1 cellular context compared by ENCODE assay signal in genomic region chr1:16217061-16217785, GRCh38.
TF ChIP-seq lines count a peak whose summit lies in the region.

No MANE protein-coding gene starts in this region.

TF ChIP-seq in HepG2, 621 proteins besides CTCF, POLR2A, EP300 and RAD21 (continued from another document and continues in another):
- peak; percentile 5; the same call in 1 of the 2 replicates for TF ChIP-seq ARID4A (CRISPR knock-in tag; IDR thresholded peaks at IDR 0.05; ENCODE audit: borderline replicate concordance)
- TF ChIP-seq TFAP4 (IDR thresholded peaks at IDR 0.05; ENCODE audit: borderline replicate concordance, low read depth), result peak; percentile 41; the same call in 1 of the 2 replicates
- peak; percentile 50; the same call in 1 of the 2 replicates for TF ChIP-seq TFDP1 (CRISPR knock-in tag; IDR thresholded peaks at IDR 0.05; ENCODE audit: borderline replicate concordance)
- TF ChIP-seq ZNF34 (CRISPR knock-in tag; IDR thresholded peaks at IDR 0.05; ENCODE audit: borderline replicate concordance), result no peak
- TF ChIP-seq ASH2L (IDR thresholded peaks at IDR 0.05; ENCODE audit: insufficient read length, low read depth, low read length), result peak; percentile 29
- no peak for TF ChIP-seq SSRP1 (CRISPR knock-in tag; IDR thresholded peaks at IDR 0.05)
- TF ChIP-seq ZNF333 (CRISPR knock-in tag; IDR thresholded peaks at IDR 0.05; ENCODE audit: borderline replicate concordance), result no peak
- no peak for TF ChIP-seq DR1 (CRISPR knock-in tag; IDR thresholded peaks at IDR 0.05)
- no peak for TF ChIP-seq ZSCAN29 (CRISPR knock-in tag; conservative IDR thresholded peaks at IDR 0.05)
- TF ChIP-seq ZNF232 (CRISPR knock-in tag; IDR thresholded peaks at IDR 0.05; ENCODE audit: borderline replicate concordance), result no peak
- no peak for TF ChIP-seq ZNF207 (IDR thresholded peaks at IDR 0.05; ENCODE audit: borderline replicate concordance)
- no peak for TF ChIP-seq ZNF691 (CRISPR knock-in tag; IDR thresholded peaks at IDR 0.05; ENCODE audit: borderline replicate concordance, low read depth)
- TF ChIP-seq HES4 (CRISPR knock-in tag; IDR thresholded peaks at IDR 0.05; ENCODE audit: borderline replicate concordance), result no peak
- TF ChIP-seq MATR3 (CRISPR knock-in tag; IDR thresholded peaks at IDR 0.05), result no peak
- no peak for TF ChIP-seq FOXO4 (CRISPR knock-in tag; conservative IDR thresholded peaks at IDR 0.05)
- TF ChIP-seq RELA (CRISPR knock-in tag; IDR thresholded peaks at IDR 0.05), result no peak
- TF ChIP-seq HMG20A (CRISPR knock-in tag; IDR thresholded peaks at IDR 0.05; ENCODE audit: borderline replicate concordance), result no peak
- no peak for TF ChIP-seq TCF7L2 (IDR thresholded peaks at IDR 0.05; ENCODE audit: low read depth, low read length)
- no peak for TF ChIP-seq MLLT10 (CRISPR knock-in tag; IDR thresholded peaks at IDR 0.05)
- TF ChIP-seq HMGA1 (CRISPR knock-in tag; conservative IDR thresholded peaks at IDR 0.05), result no peak
- no peak for TF ChIP-seq MTA3 (CRISPR knock-in tag; IDR thresholded peaks at IDR 0.05)
- TF ChIP-seq RARG (CRISPR knock-in tag; IDR thresholded peaks at IDR 0.05; ENCODE audit: low read depth), result no peak
- peak; percentile 55 for TF ChIP-seq NFYC (CRISPR knock-in tag; IDR thresholded peaks at IDR 0.05)
- TF ChIP-seq REXO4 (CRISPR knock-in tag; IDR thresholded peaks at IDR 0.05; ENCODE audit: borderline replicate concordance), result no peak
- no peak for TF ChIP-seq THYN1 (CRISPR knock-in tag; IDR thresholded peaks at IDR 0.05; ENCODE audit: borderline replicate concordance, low read depth)
- TF ChIP-seq DNMT1 (CRISPR knock-in tag; IDR thresholded peaks at IDR 0.05), result no peak
- TF ChIP-seq NFAT5 (CRISPR knock-in tag; IDR thresholded peaks at IDR 0.05), result no peak
- TF ChIP-seq ZNF230 (CRISPR knock-in tag; IDR thresholded peaks at IDR 0.05), result no peak
- no peak for TF ChIP-seq NR2F2 (IDR thresholded peaks at IDR 0.05; ENCODE audit: borderline replicate concordance, low read depth)
- no peak for TF ChIP-seq EHMT2 (IDR thresholded peaks at IDR 0.05; ENCODE audit: borderline replicate concordance, low read depth, low read length)
- TF ChIP-seq ELF4 (CRISPR knock-in tag; IDR thresholded peaks at IDR 0.05; ENCODE audit: borderline replicate concordance), result no peak
- no peak for TF ChIP-seq ZNF776 (CRISPR knock-in tag; IDR thresholded peaks at IDR 0.05)
- TF ChIP-seq KAT8 (CRISPR knock-in tag; IDR thresholded peaks at IDR 0.05), result no peak
- no peak for TF ChIP-seq ZSCAN31 (CRISPR knock-in tag; IDR thresholded peaks at IDR 0.05; ENCODE audit: low read depth)
- no peak for TF ChIP-seq FIP1L1 (IDR thresholded peaks at IDR 0.05; ENCODE audit: borderline replicate concordance, insufficient read depth, low read depth, low read length)
- no peak for TF ChIP-seq ZNF281 (CRISPR knock-in tag; IDR thresholded peaks at IDR 0.05; ENCODE audit: borderline replicate concordance)
- TF ChIP-seq ZNF414 (CRISPR knock-in tag; IDR thresholded peaks at IDR 0.05), result no peak
- TF ChIP-seq ZNF260 (CRISPR knock-in tag; IDR thresholded peaks at IDR 0.05; ENCODE audit: borderline replicate concordance, low read depth), result no peak
- no peak for TF ChIP-seq ATF6 (CRISPR knock-in tag; conservative IDR thresholded peaks at IDR 0.05)
- TF ChIP-seq ZNF562 (CRISPR knock-in tag; IDR thresholded peaks at IDR 0.05; ENCODE audit: borderline replicate concordance), result no peak
- no peak for TF ChIP-seq SOX6 (IDR thresholded peaks at IDR 0.05)
- 0 out of 2 replicates have a peak, but pooled peaks have one; percentile 4 for TF ChIP-seq SOX6 (CRISPR knock-in tag; IDR thresholded peaks at IDR 0.05)
